29 cellular contexts compared by ENCODE assay signal in the genomic region with DNA sequence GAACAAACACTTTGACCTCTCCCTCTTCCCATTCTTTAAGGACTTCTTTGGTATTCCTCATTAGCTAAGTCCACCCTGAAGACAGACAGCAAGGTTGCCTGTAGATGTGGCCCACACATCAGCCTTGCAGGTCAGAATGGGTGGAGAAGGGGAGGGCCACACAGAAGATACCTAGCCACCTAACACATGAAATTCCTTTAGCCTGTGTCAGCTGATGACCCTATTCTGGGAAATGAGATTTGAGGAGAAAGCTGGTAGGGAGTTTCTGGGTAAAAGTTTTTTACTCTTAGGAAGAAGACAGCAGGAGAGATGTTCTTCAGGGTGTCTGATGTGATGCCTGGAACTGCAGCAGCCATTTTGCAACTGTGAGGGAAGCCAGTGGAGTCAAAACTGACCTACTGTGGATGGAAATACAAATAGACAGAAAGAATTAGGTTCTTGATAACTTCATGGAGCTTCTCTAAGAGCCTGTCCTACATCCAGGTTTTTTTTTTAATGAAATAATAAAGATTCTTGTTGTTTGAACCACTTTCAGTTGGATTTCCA. TPM values are rescaled to one million over a fixed set of nuclear protein-coding genes. Genes with fewer than 3 reads are reported as not detected.
DNase-seq lines count a peak whose midpoint lies in the region; ATAC-seq, FAIRE-seq and TF ChIP-seq lines count a peak whose summit lies in the region.
"Had no signal": no experiment of that assay in that cellular context is flagged by ENCODE, and none has a peak within 500 bp of the region (broad histone marks: within the 10 kb centered on the region; RNA-seq: fewer than 3 reads in every experiment).

No MANE protein-coding gene starts in this region.

- no peak overlapping the region for H3K27ac ChIP-seq in HCT116 (ENCODE audit: low read depth, low read length)
- no peak overlapping the region for H3K27ac ChIP-seq in K562 (ENCODE audit: extremely low read depth, low read depth, low read length)
- H3K27ac ChIP-seq: A549, GM23248 had no signal

- no peaks in the 10 kb centered on the region for H3K4me1 Mint-ChIP-seq in activated CD8-positive, alpha-beta memory T cell treated with anti-CD3 and anti-CD28 coated beads, Interleukin-2, amount 10 ng/mL, durations not matched to agents 7 days and 5 days
- H3K4me1 Mint-ChIP-seq: CD8-positive, alpha-beta memory T cell had no signal

- no peak for TF ChIP-seq EP300 in K562 (IDR thresholded peaks at IDR 0.05; ENCODE audit: low read length)

- H3K36me3 Mint-ChIP-seq in activated CD8-positive, alpha-beta memory T cell treated with anti-CD3 and anti-CD28 coated beads, Interleukin-2, amount 10 ng/mL, durations not matched to agents 7 days and 5 days, result no peaks in the 10 kb centered on the region
- H3K36me3 Mint-ChIP-seq: CD14-positive monocyte had no signal

- DNase-seq in HCT116 (ENCODE audit: low read depth, low spot score) (no peak), NCI-H226 (peak; percentile 36), K562 (ENCODE audit: extremely low read depth in 1 of 4, low spot score in 3 of 4) (no peak), kidney tubule cell (ENCODE audit: low spot score) (peak; percentile 41), erythroblast (lab: John Stamatoyannopoulos, UW) (no peak), lower leg skin (ENCODE audit: low spot score in 2 of 2) (no peak)
- no peak for DNase-seq in activated CD8-positive, alpha-beta memory T cell treated with anti-CD3 and anti-CD28 coated beads, Interleukin-2, amount 10 ng/mL, durations not matched to agents 7 days and 5 days
- DNase-seq: 8988T; ACHN; AML-193; BE2C; CD4-positive, alpha-beta T cell; CD8-positive, alpha-beta memory T cell; DMS 273 treated with DMSO at 0.1 percent for 48 hours; DMS53; DMS79 treated with DMSO at 0.1 percent for 48 hours; GF-D8; GM23248; H7; HCEC 1CT; HFFc6 had no signal

- no peaks in the 10 kb centered on the region for H4K20me1 ChIP-seq in HCT116 (ENCODE audit: insufficient read depth)
- H4K20me1 ChIP-seq in K562 (replicated peaks; ENCODE audit: control insufficient read depth, insufficient read depth, low read length), result no peaks in the 10 kb centered on the region
- H4K20me1 ChIP-seq: BLaER1 treated with 17β-estradiol and CSF1 and Interleukin-3, amounts not matched to agents 10 nM and 100 nM had no signal

- no peaks in the 10 kb centered on the region for H3K27me3 ChIP-seq in HCT116 (ENCODE audit: insufficient read depth, low read length)
- no peaks in the 10 kb centered on the region for H3K27me3 ChIP-seq in K562 (ENCODE audit: control insufficient read depth in 2 of 2, insufficient read depth in 2 of 2, low read length in 2 of 2)
- H3K27me3 ChIP-seq: BE2C; BLaER1 treated with 17β-estradiol and CSF1 and Interleukin-3, amounts not matched to agents 10 nM and 100 nM had no signal

- BruUV-seq in HCT116 (replicated peaks; lab: Mats Ljungman, UMichigan) (no TSS peak), K562 (replicated peaks; lab: Mats Ljungman, UMichigan) (no TSS peak)

- peaks cover 0 to 4% of the 10 kb centered on the region in 2 experiments; a peak in 1 of 4 replicates for H3K9me3 ChIP-seq in HCT116 (ENCODE audit: control insufficient read depth in 1 of 2, insufficient read depth in 1 of 2, low read depth in 1 of 2, low read length in 2 of 2)
- peaks cover 11% of the 10 kb centered on the region; the same call in 1 of the 2 replicates for H3K9me3 ChIP-seq in K562 (replicated peaks; ENCODE audit: control insufficient read depth, insufficient read depth, low read depth, low read length)
- H3K9me3 ChIP-seq: BE2C had no signal

- H2AFZ ChIP-seq in HCT116 (ENCODE audit: low read depth, low read length, poor library complexity, severe bottlenecking), result no peak overlapping the region
- no peak overlapping the region for H2AFZ ChIP-seq in K562 (ENCODE audit: low read depth, low read length)
- H2AFZ ChIP-seq: GM23248 had no signal

- H3K4me3 ChIP-seq in HCT116 (replicated peaks in 1 of 2; ENCODE audit: low read depth in 1 of 2, low read length in 2 of 2), result no peak overlapping the region
- H3K4me3 ChIP-seq in K562, result no peak overlapping the region
- H3K4me3 ChIP-seq in lower leg skin (ENCODE audit: low read depth, poor library complexity, severe bottlenecking), result no peak overlapping the region
- H3K4me3 ChIP-seq: A549; BLaER1 treated with 17β-estradiol and CSF1 and Interleukin-3, amounts not matched to agents 10 nM and 100 nM; GM23248 had no signal

- in situ Hi-C loops in K562 (cut with MboI), result no loop called here

- no peaks in the 10 kb centered on the region for H3K36me3 ChIP-seq in HCT116 (ENCODE audit: control insufficient read depth in 1 of 2, insufficient read depth in 2 of 2, low read length in 2 of 2)
- H3K36me3 ChIP-seq in K562 (ENCODE audit: control insufficient read depth, insufficient read depth, low read length), result peaks cover 85% of the 10 kb centered on the region
- H3K36me3 ChIP-seq: BLaER1 treated with 17β-estradiol and CSF1 and Interleukin-3, amounts not matched to agents 10 nM and 100 nM had no signal

- CTCF ChIA-PET in HCT116 (lab: Charles Lee), result interaction anchor here (2.3 kb wide), 1 partner anchor 10 kb away, joined by 11 read pairs; no protein-coding TSS in a partner anchor
- CTCF ChIA-PET in K562 (lab: Yijun Ruan, JAX; ENCODE audit: low intra/inter-chr PET ratio), result no interaction called here
- CTCF ChIA-PET in activated CD8-positive, alpha-beta memory T cell treated with anti-CD3 and anti-CD28 coated beads, Interleukin-2, amount 10 ng/mL, durations not matched to agents 7 days and 5 days (lab: Charles Lee), result interaction anchor here (1.6 to 2.4 kb wide), 2 partner anchors 17 to 65 kb away, joined by 5 to 11 read pairs; a partner anchor contains a TSS

- H3K4me3 Mint-ChIP-seq in activated CD8-positive, alpha-beta memory T cell treated with anti-CD3 and anti-CD28 coated beads, Interleukin-2, amount 10 ng/mL, durations not matched to agents 7 days and 5 days, result no peak overlapping the region
- H3K4me3 Mint-ChIP-seq: CD14-positive monocyte; CD4-positive, alpha-beta T cell; CD8-positive, alpha-beta memory T cell; HFFc6 had no signal

- intact Hi-C loops in HCT116 (cut with micrococcal nuclease), result no loop called here
- intact Hi-C loops in K562 (cut with micrococcal nuclease), result loop anchor here (5.0 kb wide), 1 partner anchor 62 kb away; no protein-coding TSS in a partner anchor
- intact Hi-C loops in lower leg skin (cut with DNase I; ENCODE audit: low total_unique reads), result no loop called here

- TF ChIP-seq CTCF in HCT116 (IDR thresholded peaks at IDR 0.05 in 2 of 3, conservative IDR thresholded peaks at IDR 0.05 in 1 of 3; ENCODE audit: borderline replicate concordance in 1 of 3, insufficient read depth in 1 of 3, low read depth in 2 of 3, low read length in 2 of 3) (no peak), K562 (IDR thresholded peaks at IDR 0.05 in 2 of 3, conservative IDR thresholded peaks at IDR 0.05 in 1 of 3; ENCODE audit: insufficient read depth in 2 of 3, low read depth in 1 of 3, low read length in 3 of 3) (no peak), lower leg skin (IDR thresholded peaks at IDR 0.05) (no peak)

- RAD21 ChIA-PET in HCT116 (lab: Charles Lee; ENCODE audit: low non-redundant PET in 1 of 2, low total read pairs in 2 of 2, uncharacterized antibody in 2 of 2, unreplicated experiment in 2 of 2), result no interaction called here

- no peak overlapping the region for H3K27ac Mint-ChIP-seq in activated CD8-positive, alpha-beta memory T cell treated with anti-CD3 and anti-CD28 coated beads, Interleukin-2, amount 10 ng/mL, durations not matched to agents 7 days and 5 days
- H3K27ac Mint-ChIP-seq: CD4-positive, alpha-beta T cell; CD8-positive, alpha-beta memory T cell; HFFc6 had no signal

- no peaks in the 10 kb centered on the region for H3K9me1 ChIP-seq in K562 (ENCODE audit: control insufficient read depth, insufficient read depth, low read length)

- H3K9ac ChIP-seq in HCT116 (ENCODE audit: low read length) (no peak overlapping the region), K562 (ENCODE audit: insufficient read depth in 1 of 2, low read depth in 2 of 2, low read length in 2 of 2) (no peak overlapping the region)
- H3K9ac ChIP-seq: BLaER1 treated with 17β-estradiol and CSF1 and Interleukin-3, amounts not matched to agents 10 nM and 100 nM; GM23248 had no signal

- no peak for FAIRE-seq in K562 (lab: Jason Lieb, UNC)
- FAIRE-seq: A549, D721Med, GM12891, GM18507, H1 had no signal

- H3K9me2 ChIP-seq in HCT116 (ENCODE audit: insufficient read depth), result no peaks in the 10 kb centered on the region

- POLR2A ChIA-PET in HCT116 (lab: Charles Lee) (interaction anchor here (1.0 kb wide), 1 partner anchor 17 kb away, joined by 3 read pairs; no protein-coding TSS in a partner anchor), K562 (lab: Yijun Ruan, JAX) (interaction anchor here (0.7 to 1.2 kb wide), 2 partner anchors 12 to 72 kb away, joined by 3 read pairs; no protein-coding TSS in a partner anchor)

- peaks cover 0 to 22% of the 10 kb centered on the region in 2 experiments; a peak in 2 of 4 replicates for H3K4me1 ChIP-seq in HCT116 (ENCODE audit: control insufficient read depth in 1 of 2, insufficient read depth in 2 of 2, low read length in 2 of 2)
- peaks cover 20 to 24% of the 10 kb centered on the region in 2 experiments for H3K4me1 ChIP-seq in K562 (replicated peaks in 1 of 2; ENCODE audit: control insufficient read depth in 2 of 2, insufficient read depth in 2 of 2, low read length in 2 of 2)
- H3K4me1 ChIP-seq: A549 had no signal

- peak overlapping the region; percentile 48 for H3K4me2 ChIP-seq in HCT116 (ENCODE audit: low read length)
- no peak overlapping the region for H3K4me2 ChIP-seq in K562 (ENCODE audit: insufficient read depth, low read length)
- H3K4me2 ChIP-seq: A549 had no signal

- H3K9me3 Mint-ChIP-seq in activated CD8-positive, alpha-beta memory T cell treated with anti-CD3 and anti-CD28 coated beads, Interleukin-2, amount 10 ng/mL, durations not matched to agents 7 days and 5 days (ENCODE audit: low read depth), result peaks cover 6% of the 10 kb centered on the region

- H3K27me3 Mint-ChIP-seq in activated CD8-positive, alpha-beta memory T cell treated with anti-CD3 and anti-CD28 coated beads, Interleukin-2, amount 10 ng/mL, durations not matched to agents 7 days and 5 days, result no peaks in the 10 kb centered on the region
- H3K27me3 Mint-ChIP-seq: CD4-positive, alpha-beta T cell; CD8-positive, alpha-beta memory T cell had no signal

- no peak for ATAC-seq in HCT116
- ATAC-seq in K562, result no peak
- ATAC-seq in GM21526 (IDR thresholded peaks at IDR 0.05; ENCODE audit: low FRiP score, unreplicated experiment), result no peak
- no peak for ATAC-seq in activated CD8-positive, alpha-beta memory T cell treated with anti-CD3 and anti-CD28 coated beads, Interleukin-2, amount 10 ng/mL, durations not matched to agents 7 days and 5 days
- ATAC-seq: A549 had no signal

- TF ChIP-seq RAD21 in HCT116 (IDR thresholded peaks at IDR 0.05; ENCODE audit: low read depth) (no peak), K562 (CRISPR knock-in tag; conservative IDR thresholded peaks at IDR 0.05 in 1 of 2, IDR thresholded peaks at IDR 0.05 in 1 of 2) (no peak)

- TF ChIP-seq POLR2A in HCT116 (IDR thresholded peaks at IDR 0.05; ENCODE audit: borderline replicate concordance, extremely low read depth, insufficient read depth, insufficient read length) (no peak), K562 (conservative IDR thresholded peaks at IDR 0.05) (no peak), erythroblast (IDR thresholded peaks at IDR 0.05; ENCODE audit: low read length) (no peak), lower leg skin (IDR thresholded peaks at IDR 0.05) (no peak)

- H3K79me2 ChIP-seq in HCT116 (ENCODE audit: insufficient read depth, low read length), result no peaks in the 10 kb centered on the region
- H3K79me2 ChIP-seq in K562 (ENCODE audit: control insufficient read depth, insufficient read depth, low read length), result peaks cover 31% of the 10 kb centered on the region

RNA-seq across cellular contexts. Expression of a gene that starts 17.8 kb away (rescaled TPM):
- total RNA-seq in HCT116 (2021; ENCODE audit: unreplicated experiment) (6.6 TPM), K562 (2014; rRNA removed) (11.3 and 14.5 TPM in 2 replicates), K562 (2014; rRNA removed; fragmentation: Illumina TruSeq; extraction: Trizol) (1.7 and 2.5 TPM in 2 replicates), K562 (2015; rRNA removed; fragmentation: Illumina TruSeq; extraction: Trizol) (3.7 and 4.1 TPM in 2 replicates), K562 (2021) (14.2 and 15.5 TPM in 2 replicates), lower leg skin (1 to 10 TPM; 2.0 to 9.1 (median 6.7) TPM)
- polyA plus RNA-seq in HCT116 (2012), result 2.9 and 3.0 TPM in 2 replicates
- 54.6 and 73.2 TPM in 2 replicates for total RNA-seq in K562 (2011; cell fraction: chromatin; rRNA removed; ENCODE audit: low replicate concordance)
- 34.3 and 36.4 TPM in 2 replicates for total RNA-seq in K562 (2011; cell fraction: nucleolus; rRNA removed)
- 49.6 and 69.7 TPM in 2 replicates for total RNA-seq in K562 (2011; cell fraction: nucleoplasm; rRNA removed)
- polyA plus RNA-seq in K562 (2011; rRNA removed) (5.3 and 9.2 TPM in 2 replicates), K562 (2014; fragmentation: Illumina TruSeq; extraction: Trizol) (1.1 and 1.4 TPM in 2 replicates), K562 (2014; fragmentation: Nextera tagmentation; extraction: Ambion mirVana) (under 1 TPM; 0.10 to 0.13 TPM), K562 (2014; rRNA removed) (4.6 and 6.9 TPM in 2 replicates)
- polyA plus RNA-seq in K562 (2011; cell fraction: cytosol; rRNA removed), result 4.6 and 10.2 TPM in 2 replicates
- 10.8 and 14.0 TPM in 2 replicates for polyA plus RNA-seq in K562 (2011; cell fraction: nucleus; rRNA removed)
- 7.4 and 21.2 TPM in 2 replicates for polyA plus RNA-seq in K562 (2012)
- polyA minus RNA-seq in K562 (2011; rRNA and poly(A)+ RNA removed), result 7.7 and 9.1 TPM in 2 replicates
- 12.8 and 25.8 TPM in 2 replicates for polyA minus RNA-seq in K562 (2011; cell fraction: cytosol; rRNA and poly(A)+ RNA removed)
- 13.9 and 32.1 TPM in 2 replicates for polyA minus RNA-seq in K562 (2011; cell fraction: nucleus; rRNA and poly(A)+ RNA removed)
- under 1 TPM; 0.14 to 0.29 TPM for total RNA-seq in activated CD8-positive, alpha-beta memory T cell treated with anti-CD3 and anti-CD28 coated beads, Interleukin-2, amount 10 ng/mL, durations not matched to agents 7 days and 5 days
- polyA plus RNA-seq: CD14-positive monocyte; CD8-positive, alpha-beta memory T cell had no signal

Comparison
In these comparisons a context has a peak if more than half of its experiments do, and no peak if none do; other contexts are left out.
1. DNase-seq: peak in NCI-H226 (single experiment) and kidney tubule cell (single experiment); none in HCT116 (single experiment), K562 (0 of 4), erythroblast (0 of 2), lower leg skin (0 of 2) and activated CD8-positive, alpha-beta memory T cell treated with anti-CD3 and anti-CD28 coated beads, Interleukin-2, amount 10 ng/mL, durations not matched to agents 7 days and 5 days (single experiment).